ENCODE assay signal across 19 cellular contexts in the genomic region with DNA sequence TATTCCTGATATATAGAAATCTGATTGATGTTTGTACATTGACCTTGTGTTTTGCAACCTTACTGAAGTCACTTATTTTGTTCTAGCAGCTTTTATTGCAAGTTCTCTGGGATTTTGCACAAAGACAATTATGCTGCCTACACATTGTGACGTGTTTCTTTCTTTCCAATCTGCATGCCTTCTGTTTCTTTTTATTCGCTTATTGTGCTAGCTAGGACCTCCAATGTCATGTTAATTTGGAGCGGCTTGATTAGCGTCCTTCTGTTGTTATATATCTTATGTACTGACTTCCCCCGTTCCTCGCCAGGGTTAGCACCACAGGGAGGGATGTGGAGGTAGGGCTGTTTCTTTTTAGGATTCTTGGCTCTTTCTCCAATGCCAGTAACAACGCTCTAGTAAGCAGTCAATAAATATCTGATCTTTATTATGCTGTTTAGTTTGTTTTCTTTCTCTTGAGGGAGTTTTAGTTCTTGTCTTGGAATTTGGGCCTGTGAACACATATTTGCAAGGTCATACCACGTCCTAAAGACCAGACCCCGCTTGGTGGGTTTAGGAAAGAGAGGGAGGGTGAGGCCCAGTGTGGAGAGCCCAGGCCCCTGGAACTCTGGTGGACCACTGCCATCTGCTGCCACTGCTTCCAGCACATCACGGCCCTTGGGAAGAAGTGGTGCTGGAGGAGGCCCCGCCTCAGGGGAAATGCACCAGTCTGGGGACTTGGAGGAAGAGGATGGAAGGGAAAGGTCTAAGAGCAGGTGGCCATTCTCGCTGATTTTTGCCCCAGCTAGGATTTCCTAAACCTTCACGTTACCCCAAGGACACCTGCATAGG.
DNase-seq lines count a peak whose midpoint lies in the region; ATAC-seq and TF ChIP-seq lines count a peak whose summit lies in the region.
"Had no signal": no experiment of that assay in that cellular context is flagged by ENCODE, and none has a peak within 500 bp of the region (broad histone marks: within the 10 kb centered on the region; RNA-seq: fewer than 3 reads in every experiment).

No MANE protein-coding gene starts in this region.

- no peak overlapping the region for H4K5ac ChIP-seq in H9 (ENCODE audit: insufficient read length, low read depth, low read length)

- DNase-seq in H9 = no peak
- DNase-seq in T-helper 17 cell = no peak
- DNase-seq in left kidney (ENCODE audit: low read depth, low spot score) = peak; percentile 9
- no peak for DNase-seq in NCI-H2196 treated with DMSO at 0.1 percent for 48 hours (lab: John Stamatoyannopoulos, UW; ENCODE audit: unreplicated experiment)
- DNase-seq in T-helper 2 cell treated with Interferon-gamma antibody and Interleukin-4, amounts not matched to agents 5 μg/mL and 100 μg/mL, for 36 hours (ENCODE audit: low spot score) = no peak
- DNase-seq: BE2C; CD4-positive, alpha-beta memory T cell; DMS153; DND-41; GF-D8; GM23248; KG1 had no signal

- H3K4me3 Mint-ChIP-seq in H9 (no peak overlapping the region), T-helper 17 cell (peak overlapping the region; percentile 34)
- H3K4me3 Mint-ChIP-seq in T-helper 2 cell treated with Interferon-gamma antibody and Interleukin-4, amounts not matched to agents 5 μg/mL and 100 μg/mL, for 36 hours = no peak overlapping the region
- H3K4me3 Mint-ChIP-seq: CD4-positive, alpha-beta memory T cell; IgD-negative memory B cell had no signal

- no peak overlapping the region for H3T11ph ChIP-seq in H9 (ENCODE audit: low read length)

- no peak overlapping the region for H4K8ac ChIP-seq in H9 (replicated peaks; ENCODE audit: insufficient read length, low read depth, low read length)

- no peak overlapping the region for H3K18ac ChIP-seq in H9 (ENCODE audit: insufficient read length, low read depth, low read length)

- no peak overlapping the region for H3K9ac ChIP-seq in H9 (ENCODE audit: extremely low read depth, insufficient read length, low read length)
- H3K9ac ChIP-seq: GM23248 had no signal

- H3K79me1 ChIP-seq in H9 (ENCODE audit: insufficient read depth, low read depth, low read length, poor library complexity, severe bottlenecking) = no peaks in the 10 kb centered on the region

- H2BK15ac ChIP-seq in H9 (ENCODE audit: low read depth, low read length) = no peak overlapping the region

- no peak overlapping the region for H2BK5ac ChIP-seq in H9 (ENCODE audit: insufficient read length, low read length)

- no peak overlapping the region for H3K23ac ChIP-seq in H9 (ENCODE audit: insufficient read length, low read depth, low read length)

- no peak overlapping the region for H2BK20ac ChIP-seq in H9 (ENCODE audit: low read depth, low read length, poor library complexity, severe bottlenecking)

- H2BK120ac ChIP-seq in H9 (ENCODE audit: low read depth, low read length, poor library complexity, severe bottlenecking) = no peak overlapping the region

- no peak overlapping the region for H3K56ac ChIP-seq in H9 (ENCODE audit: insufficient read length, low read depth, low read length)

- H3K27me3 Mint-ChIP-seq in H9 (ENCODE audit: low read depth) (no peaks in the 10 kb centered on the region; the same call in 1 of the 2 replicates), T-helper 17 cell (no peaks in the 10 kb centered on the region)
- no peaks in the 10 kb centered on the region for H3K27me3 Mint-ChIP-seq in T-helper 2 cell treated with Interferon-gamma antibody and Interleukin-4, amounts not matched to agents 5 μg/mL and 100 μg/mL, for 36 hours (ENCODE audit: low read depth)
- H3K27me3 Mint-ChIP-seq: CD4-positive, alpha-beta memory T cell; IgD-negative memory B cell had no signal

- H4K20me1 ChIP-seq in H9 (ENCODE audit: control insufficient read depth, insufficient read depth, insufficient read length) = no peaks in the 10 kb centered on the region

- H3K4me1 Mint-ChIP-seq in H9 = peaks cover 20 to 26% of the 10 kb centered on the region in 2 experiments
- no peaks in the 10 kb centered on the region for H3K4me1 Mint-ChIP-seq in T-helper 17 cell
- no peaks in the 10 kb centered on the region for H3K4me1 Mint-ChIP-seq in T-helper 2 cell treated with Interferon-gamma antibody and Interleukin-4, amounts not matched to agents 5 μg/mL and 100 μg/mL, for 36 hours (ENCODE audit: low read depth)
- H3K4me1 Mint-ChIP-seq: CD4-positive, alpha-beta memory T cell; IgD-negative memory B cell had no signal

- H3K36me3 Mint-ChIP-seq in H9 (ENCODE audit: insufficient read depth in 1 of 3, low read depth in 3 of 3) (no peaks in the 10 kb centered on the region), T-helper 17 cell (ENCODE audit: low read depth) (no peaks in the 10 kb centered on the region)
- H3K36me3 Mint-ChIP-seq in T-helper 2 cell treated with Interferon-gamma antibody and Interleukin-4, amounts not matched to agents 5 μg/mL and 100 μg/mL, for 36 hours (ENCODE audit: low read depth) = no peaks in the 10 kb centered on the region
- H3K36me3 Mint-ChIP-seq: CD4-positive, alpha-beta memory T cell; IgD-negative memory B cell had no signal

- WGBS in H9 (ENCODE audit: extremely low coverage, insufficient read length, low lambda C conversion rate) = no CpG with 5 or more reads among the region's 13 CpGs

- no peak overlapping the region for H4K91ac ChIP-seq in H9 (ENCODE audit: insufficient read length, low read depth, low read length)

- H3K4me1 ChIP-seq in H9 (ENCODE audit: insufficient read depth, low read length) = no peaks in the 10 kb centered on the region; the same call in 1 of the 2 replicates
- H3K4me1 ChIP-seq: BE2C had no signal

- H3K9me3 ChIP-seq in H9 (ENCODE audit: control insufficient read depth, low read depth, low read length) = no peaks in the 10 kb centered on the region
- H3K9me3 ChIP-seq in T-helper 17 cell (ENCODE audit: control insufficient read depth, low read length, poor library complexity, severe bottlenecking) = no peaks in the 10 kb centered on the region
- H3K9me3 ChIP-seq: BE2C had no signal

- H2AK5ac ChIP-seq in H9 (ENCODE audit: insufficient read length, low read length) = no peak overlapping the region

- no peak overlapping the region for H2BK12ac ChIP-seq in H9 (ENCODE audit: insufficient read length, low read depth, low read length)

- TF ChIP-seq CTCF in H9 (conservative IDR thresholded peaks at IDR 0.05) = peak; percentile 12; the same call in 1 of the 3 replicates

- H3K27ac ChIP-seq in H9 (ENCODE audit: insufficient read length, low read depth, low read length) = no peak overlapping the region
- H3K27ac ChIP-seq: A549, C4-2B, GM23248, HL-60 had no signal

- no peaks in the 10 kb centered on the region for H3K23me2 ChIP-seq in H9 (ENCODE audit: insufficient read length, low read depth, low read length, poor library complexity, severe bottlenecking)

- no peak overlapping the region for H2AFZ ChIP-seq in H9 (ENCODE audit: low read length)
- H2AFZ ChIP-seq: GM23248 had no signal

- H3K9me3 Mint-ChIP-seq in H9 = no peaks in the 10 kb centered on the region
- H3K9me3 Mint-ChIP-seq in T-helper 2 cell treated with Interferon-gamma antibody and Interleukin-4, amounts not matched to agents 5 μg/mL and 100 μg/mL, for 36 hours = peaks cover 29% of the 10 kb centered on the region

- no peak overlapping the region for H3K4me2 ChIP-seq in H9 (ENCODE audit: insufficient read depth, insufficient read length, low read length)
- H3K4me2 ChIP-seq: A549 had no signal

- H3K14ac ChIP-seq in H9 (ENCODE audit: insufficient read depth, low read length) = no peak overlapping the region; the same call in 1 of the 2 replicates

- H3K4ac ChIP-seq in H9 (ENCODE audit: low read depth, low read length) = no peak overlapping the region

- H3K27ac Mint-ChIP-seq in H9 (peak overlapping the region; percentile 40 to 90 (median 82); a peak in 5 of 7 replicates), T-helper 17 cell (no peak overlapping the region)
- H3K27ac Mint-ChIP-seq in T-helper 2 cell treated with Interferon-gamma antibody and Interleukin-4, amounts not matched to agents 5 μg/mL and 100 μg/mL, for 36 hours = no peak overlapping the region
- H3K27ac Mint-ChIP-seq: CD4-positive, alpha-beta memory T cell; IgD-negative memory B cell had no signal

- ATAC-seq in T-helper 17 cell = no peak
- no peak for ATAC-seq in GM21367 (IDR thresholded peaks at IDR 0.05; ENCODE audit: unreplicated experiment)
- no peak for ATAC-seq in GM21825 (IDR thresholded peaks at IDR 0.05; ENCODE audit: unreplicated experiment)
- ATAC-seq: A549, HCT116 had no signal

- no peaks in the 10 kb centered on the region for H3K79me2 ChIP-seq in H9 (ENCODE audit: insufficient read depth, low read length)

- no peaks in the 10 kb centered on the region for H3K27me3 ChIP-seq in H9 (ENCODE audit: insufficient read depth, low read length)
- H3K27me3 ChIP-seq: BE2C had no signal

Comparison
In these comparisons a context has a peak if more than half of its experiments do, and no peak if none do; other contexts are left out.
1. H3K27ac Mint-ChIP-seq: peak in H9 (3 of 3); none in T-helper 17 cell (single experiment) and T-helper 2 cell treated with Interferon-gamma antibody and Interleukin-4, amounts not matched to agents 5 μg/mL and 100 μg/mL, for 36 hours (single experiment).